Comparison of ENCODE assay signal across 28 cellular contexts in the genomic region with DNA sequence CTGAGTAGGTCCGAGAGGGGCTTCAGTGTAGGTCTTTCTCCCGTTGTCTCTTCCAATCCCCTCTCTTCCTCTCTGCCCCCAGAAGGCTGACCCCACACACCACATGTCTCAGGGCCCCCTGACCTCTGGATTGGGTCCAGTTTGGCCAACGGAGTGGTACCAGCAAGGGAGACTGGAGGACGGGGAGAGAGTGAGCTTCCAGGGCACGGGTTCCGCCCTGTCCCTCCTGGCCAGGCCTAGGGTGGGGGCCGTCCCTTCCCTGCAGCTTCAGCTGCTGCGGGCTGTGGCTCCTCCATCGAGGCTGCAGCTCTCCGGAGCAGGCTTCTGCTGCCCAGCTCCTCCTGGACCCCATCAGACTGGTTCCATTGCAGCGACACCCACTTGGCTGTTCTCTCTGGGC. TPM values are rescaled to one million over a fixed set of nuclear protein-coding genes. Genes with fewer than 3 reads are reported as not detected.
"Had no signal": no experiment of that assay in that cellular context is flagged by ENCODE, and none has a peak within 500 bp of the region (broad histone marks: within the 10 kb centered on the region; RNA-seq: fewer than 3 reads in every experiment).

No MANE protein-coding gene starts in this region.

- DNase-seq: heart left ventricle; hypothalamus; immature natural killer cell; left ventricle myocardium superior; lower lobe of right lung; mammary epithelial cell; mesenchymal stem cell; naive thymus-derived CD8-positive, alpha-beta T cell; occipital lobe; small intestine; spleen; stimulated activated CD4-positive, alpha-beta T cell treated with anti-CD3 and anti-CD28 coated beads, Interleukin-4, amount 100 ng/mL, for 24 hours; stimulated activated naive CD4-positive, alpha-beta T cell treated with Interleukin-2 at 50 U/mL for 16 hours; stimulated activated naive CD8-positive, alpha-beta T cell treated with anti-CD3 and anti-CD28 coated beads, Interleukin-15, amount 100 ng/mL, for 72 hours; substantia nigra; upper lobe of left lung had no signal

- H3K27me3 ChIP-seq: right atrium auricular region, tibial nerve, upper lobe of left lung, vagina had no signal

- H3K4me1 ChIP-seq: heart left ventricle, lower lobe of right lung, parathyroid adenoma, right atrium auricular region, spleen, tibial nerve, upper lobe of left lung had no signal

- H3K4me3 ChIP-seq: heart left ventricle, lower lobe of right lung, right atrium auricular region, spleen, tibial nerve, upper lobe of left lung, vagina had no signal

- H3K4me1 Mint-ChIP-seq: immature natural killer cell; naive thymus-derived CD8-positive, alpha-beta T cell; stimulated activated effector memory CD8-positive, alpha-beta T cell treated with anti-CD3 and anti-CD28 coated beads, Interleukin-12 subunit alpha, Interleukin-12 subunit beta, amount 100 ng/mL, for 72 hours; stimulated activated naive CD8-positive, alpha-beta T cell treated with anti-CD3 and anti-CD28 coated beads, Interleukin-15, amount 100 ng/mL, for 72 hours had no signal

- H3K27ac Mint-ChIP-seq: immature natural killer cell; naive thymus-derived CD8-positive, alpha-beta T cell; nephron; stimulated activated effector memory CD8-positive, alpha-beta T cell treated with anti-CD3 and anti-CD28 coated beads, Interleukin-12 subunit alpha, Interleukin-12 subunit beta, amount 100 ng/mL, for 72 hours; stimulated activated naive CD8-positive, alpha-beta T cell treated with anti-CD3 and anti-CD28 coated beads, Interleukin-15, amount 100 ng/mL, for 72 hours had no signal

- H3K9me3 ChIP-seq: neutrophil, vagina had no signal

- ATAC-seq: heart left ventricle; left lobe of liver; left ventricle myocardium superior; naive thymus-derived CD8-positive, alpha-beta T cell; sciatic nerve; stimulated activated effector memory CD8-positive, alpha-beta T cell treated with anti-CD3 and anti-CD28 coated beads, Interleukin-12 subunit alpha, Interleukin-12 subunit beta, amount 100 ng/mL, for 72 hours; stimulated activated naive CD8-positive, alpha-beta T cell treated with anti-CD3 and anti-CD28 coated beads, Interleukin-15, amount 100 ng/mL, for 72 hours had no signal

- H3K79me2 ChIP-seq: parathyroid adenoma had no signal

- H3K9me3 Mint-ChIP-seq: immature natural killer cell had no signal

- H3K36me3 ChIP-seq: heart left ventricle, lower lobe of right lung, neutrophil, right atrium auricular region, spleen, tibial nerve, upper lobe of left lung, vagina had no signal

- H2AFZ ChIP-seq: parathyroid adenoma had no signal

- H3K36me3 Mint-ChIP-seq: immature natural killer cell; stimulated activated effector memory CD8-positive, alpha-beta T cell treated with anti-CD3 and anti-CD28 coated beads, Interleukin-12 subunit alpha, Interleukin-12 subunit beta, amount 100 ng/mL, for 72 hours had no signal

- H3K9ac ChIP-seq: parathyroid adenoma had no signal

- H3K27ac ChIP-seq: heart left ventricle, lower lobe of right lung, neutrophil, parathyroid adenoma, right atrium auricular region, spleen, tibial nerve, upper lobe of left lung, vagina had no signal

- H3K4me3 Mint-ChIP-seq: immature natural killer cell; naive thymus-derived CD8-positive, alpha-beta T cell; nephron; neural crest cell; stimulated activated effector memory CD8-positive, alpha-beta T cell treated with anti-CD3 and anti-CD28 coated beads, Interleukin-12 subunit alpha, Interleukin-12 subunit beta, amount 100 ng/mL, for 72 hours; stimulated activated naive CD8-positive, alpha-beta T cell treated with anti-CD3 and anti-CD28 coated beads, Interleukin-15, amount 100 ng/mL, for 72 hours had no signal

RNA-seq across cellular contexts. Expression of a gene that starts 17.4 kb away (rescaled TPM):
- total RNA-seq: left lobe of liver; naive thymus-derived CD8-positive, alpha-beta T cell; osteocyte; pulmonary artery endothelial cell had no signal
- polyA plus RNA-seq: immature natural killer cell; mammary epithelial cell; naive thymus-derived CD8-positive, alpha-beta T cell had no signal
